Comparison of ENCODE assay signal across 8 cellular contexts in genomic region chr19:6516018-6516658, GRCh38. TPM values are rescaled to one million over a fixed set of nuclear protein-coding genes. Genes with fewer than 3 reads are reported as not detected.
DNase-seq lines count a peak whose midpoint lies in the region; ATAC-seq and TF ChIP-seq lines count a peak whose summit lies in the region.

No MANE protein-coding gene starts in this region.

- TF ChIP-seq CTCF in Panc1 (IDR thresholded peaks at IDR 0.05) (no peak), fibroblast of mammary gland (conservative IDR thresholded peaks at IDR 0.05; ENCODE audit: control insufficient read depth, insufficient read depth, low read depth, low read length) (no peak)

- H3K9me3 Mint-ChIP-seq in activated T-helper 1 cell treated with anti-CD3 and anti-CD28 coated beads, Interleukin-12 subunit alpha, Interleukin-12 subunit beta, Interleukin-2, Interleukin-4 antibody, amounts not matched to agents 30 ng/mL and 10 ng/mL and 1 ng/mL, durations not matched to agents 14 hours and 24 hours and 36 hours = no peaks in the 10 kb centered on the region
- no peaks in the 10 kb centered on the region for H3K9me3 Mint-ChIP-seq in naive thymus-derived CD4-positive, alpha-beta T cell

- no peaks in the 10 kb centered on the region for H3K27me3 ChIP-seq in Panc1 (ENCODE audit: control insufficient read depth, insufficient read depth, low read length)
- H3K27me3 ChIP-seq in naive thymus-derived CD4-positive, alpha-beta T cell (ENCODE audit: control insufficient read depth in 2 of 2, insufficient read depth in 2 of 2, low read length in 2 of 2) = no peaks in the 10 kb centered on the region

- peak overlapping the region; percentile 96 for H3K4me3 Mint-ChIP-seq in activated T-helper 1 cell treated with anti-CD3 and anti-CD28 coated beads, Interleukin-12 subunit alpha, Interleukin-12 subunit beta, Interleukin-2, Interleukin-4 antibody, amounts not matched to agents 30 ng/mL and 10 ng/mL and 1 ng/mL, durations not matched to agents 14 hours and 24 hours and 36 hours
- peak overlapping the region; percentile 81 to 100 (median 96) for H3K4me3 Mint-ChIP-seq in naive thymus-derived CD4-positive, alpha-beta T cell

- no peaks in the 10 kb centered on the region for H3K36me3 Mint-ChIP-seq in activated T-helper 1 cell treated with anti-CD3 and anti-CD28 coated beads, Interleukin-12 subunit alpha, Interleukin-12 subunit beta, Interleukin-2, Interleukin-4 antibody, amounts not matched to agents 30 ng/mL and 10 ng/mL and 1 ng/mL, durations not matched to agents 14 hours and 24 hours and 36 hours (ENCODE audit: low read depth)
- H3K36me3 Mint-ChIP-seq in naive thymus-derived CD4-positive, alpha-beta T cell = no peaks in the 10 kb centered on the region

- H3K9me3 ChIP-seq in Panc1 (ENCODE audit: control insufficient read depth, insufficient read depth, low read depth, low read length) = no peaks in the 10 kb centered on the region
- no peaks in the 10 kb centered on the region for H3K9me3 ChIP-seq in naive thymus-derived CD4-positive, alpha-beta T cell (ENCODE audit: control insufficient read depth in 2 of 3, low read length in 3 of 3)

- BruUV-seq in Panc1 (replicated peaks; lab: Mats Ljungman, UMichigan) = no TSS peak

- TF ChIP-seq POLR2A in GM15510 (IDR thresholded peaks at IDR 0.05; ENCODE audit: borderline replicate concordance, extremely low read depth, insufficient read length) = peak; percentile 45

- in situ Hi-C loops in Panc1 (cut with HindIII; ENCODE audit: low pct_unique_long_range_greater_than_20kb, low sequenced_read_pairs) = no loop called here

- peak; percentile 38 for ATAC-seq in HG03342 (IDR thresholded peaks at IDR 0.05; ENCODE audit: unreplicated experiment)
- ATAC-seq in Panc1 = peak; percentile 89
- peak; percentile 78 for ATAC-seq in naive thymus-derived CD4-positive, alpha-beta T cell

- DNase-seq in A172 (ENCODE audit: low spot score) (peak; percentile 98), Panc1 (ENCODE audit: low read depth, low spot score) (no peak), fibroblast of mammary gland (ENCODE audit: low read depth) (peak; percentile 82)
- DNase-seq in activated T-helper 1 cell treated with anti-CD3 and anti-CD28 coated beads, Interleukin-12 subunit alpha, Interleukin-12 subunit beta, Interleukin-2, Interleukin-4 antibody, amounts not matched to agents 30 ng/mL and 10 ng/mL and 1 ng/mL, durations not matched to agents 14 hours and 24 hours and 36 hours (ENCODE audit: low spot score) = peak; percentile 71
- peak in 8 of 9 donors; percentile 24 to 76 (median 50) for DNase-seq in naive thymus-derived CD4-positive, alpha-beta T cell
- peak; percentile 59 for DNase-seq in stimulated activated naive CD4-positive, alpha-beta T cell treated with Interleukin-2 at 50 U/mL for 16 hours (lab: John Stamatoyannopoulos, UW)

- peaks cover 33% of the 10 kb centered on the region for H3K4me1 Mint-ChIP-seq in activated T-helper 1 cell treated with anti-CD3 and anti-CD28 coated beads, Interleukin-12 subunit alpha, Interleukin-12 subunit beta, Interleukin-2, Interleukin-4 antibody, amounts not matched to agents 30 ng/mL and 10 ng/mL and 1 ng/mL, durations not matched to agents 14 hours and 24 hours and 36 hours (ENCODE audit: low read depth)
- H3K4me1 Mint-ChIP-seq in naive thymus-derived CD4-positive, alpha-beta T cell = peaks cover 22 to 36% (median 32%) of the 10 kb centered on the region in 7 donors

- peak overlapping the region; percentile 85 for H3K27ac Mint-ChIP-seq in activated T-helper 1 cell treated with anti-CD3 and anti-CD28 coated beads, Interleukin-12 subunit alpha, Interleukin-12 subunit beta, Interleukin-2, Interleukin-4 antibody, amounts not matched to agents 30 ng/mL and 10 ng/mL and 1 ng/mL, durations not matched to agents 14 hours and 24 hours and 36 hours
- H3K27ac Mint-ChIP-seq in naive thymus-derived CD4-positive, alpha-beta T cell = peak overlapping the region; percentile 3 to 86 (median 72)

- intact Hi-C loops in Panc1 (cut with micrococcal nuclease; ENCODE audit: unreplicated experiment) = loop anchor here (2.0 kb wide), 1 partner anchor 117 kb away; no protein-coding TSS in a partner anchor
- intact Hi-C loops in activated T-helper 1 cell treated with anti-CD3 and anti-CD28 coated beads, Interleukin-12 subunit alpha, Interleukin-12 subunit beta, Interleukin-2, Interleukin-4 antibody, amounts not matched to agents 30 ng/mL and 10 ng/mL and 1 ng/mL, durations not matched to agents 14 hours and 24 hours and 36 hours (cut with micrococcal nuclease) = loop anchor here (1.0 to 5.0 kb wide), 11 partner anchors 14 to 251 kb away; partner anchors contain the start of genes DENND1C, SH2D3A and TUBB4A
- intact Hi-C loops in naive thymus-derived CD4-positive, alpha-beta T cell (cut with micrococcal nuclease) = loop anchor here (1.0 to 5.0 kb wide), 10 partner anchors 14 to 347 kb away; partner anchors contain the start of genes CD70 (in 1 of the 2), GPR108 (in 1 of the 2), SH2D3A (in 1 of the 2) and TNFSF9 (in 1 of the 2)

- peak overlapping the region; percentile 61; the same call in 1 of the 2 replicates for H3K27ac ChIP-seq in Panc1 (ENCODE audit: low read length)
- H3K27ac ChIP-seq in naive thymus-derived CD4-positive, alpha-beta T cell (ENCODE audit: low read depth, low read length) = peak overlapping the region; percentile 49

- H3K27me3 Mint-ChIP-seq in activated T-helper 1 cell treated with anti-CD3 and anti-CD28 coated beads, Interleukin-12 subunit alpha, Interleukin-12 subunit beta, Interleukin-2, Interleukin-4 antibody, amounts not matched to agents 30 ng/mL and 10 ng/mL and 1 ng/mL, durations not matched to agents 14 hours and 24 hours and 36 hours (ENCODE audit: insufficient read depth) = peaks cover 2% of the 10 kb centered on the region
- peaks cover 0 to 2% (median 0%) of the 10 kb centered on the region in 5 donors for H3K27me3 Mint-ChIP-seq in naive thymus-derived CD4-positive, alpha-beta T cell

- POLR2A ChIA-PET in Panc1 (lab: Charles Lee) = interaction anchor here (0.6 kb wide), 1 partner anchor 144 kb away, joined by 3 read pairs; no protein-coding TSS in a partner anchor
- POLR2A ChIA-PET in naive thymus-derived CD4-positive, alpha-beta T cell (lab: Charles Lee) = interaction anchor here (0.6 to 2.2 kb wide), 5 partner anchors 33 to 348 kb away, joined by 3 to 13 read pairs (median 4); partner anchors contain the start of gene DENND1C

- H3K4me3 ChIP-seq in Panc1 (ENCODE audit: low read depth in 2 of 2, low read length in 2 of 2) = peak overlapping the region; percentile 71 to 75
- peak overlapping the region; percentile 60 for H3K4me3 ChIP-seq in fibroblast of mammary gland (ENCODE audit: control insufficient read depth, low read depth, low read length)
- H3K4me3 ChIP-seq in naive thymus-derived CD4-positive, alpha-beta T cell (ENCODE audit: low read length) = peak overlapping the region; percentile 68

- peaks cover 5% of the 10 kb centered on the region; the same call in 1 of the 2 replicates for H3K4me1 ChIP-seq in Panc1 (ENCODE audit: control insufficient read depth, insufficient read depth, low read length)
- H3K4me1 ChIP-seq in naive thymus-derived CD4-positive, alpha-beta T cell (ENCODE audit: control insufficient read depth in 2 of 2, insufficient read depth in 2 of 2, low read length in 2 of 2) = peaks cover 6 to 20% of the 10 kb centered on the region in 2 donors

- CTCF ChIA-PET in Panc1 (lab: Charles Lee) = interaction anchor here (0.7 to 1.0 kb wide), 5 partner anchors 76 to 220 kb away, joined by 3 to 6 read pairs (median 3); no protein-coding TSS in a partner anchor
- CTCF ChIA-PET in naive thymus-derived CD4-positive, alpha-beta T cell (lab: Charles Lee) = interaction anchor here (0.6 to 1.9 kb wide), 9 partner anchors 8 to 347 kb away, joined by 3 to 11 read pairs (median 5); partner anchors contain the start of gene DENND1C

- H3K36me3 ChIP-seq in Panc1 (ENCODE audit: control insufficient read depth, insufficient read depth, low read length) = no peaks in the 10 kb centered on the region
- H3K36me3 ChIP-seq in naive thymus-derived CD4-positive, alpha-beta T cell (ENCODE audit: control insufficient read depth in 2 of 3, insufficient read depth in 3 of 3, low read length in 3 of 3) = no peaks in the 10 kb centered on the region

RNA-seq across cellular contexts. Expression of gene TUBB4A, which starts 14.0 kb away (rescaled TPM):
- 9.1 and 12.6 TPM in 2 replicates for total RNA-seq in A172 (2014; rRNA removed; shearing (Covaris generic))
- total RNA-seq in Panc1 (2021; ENCODE audit: unreplicated experiment) = 4.4 TPM
- polyA plus RNA-seq in Panc1 (2012; ENCODE audit: insufficient read length) = 17.9 TPM
- 2.3 and 3.0 TPM in 2 replicates for total RNA-seq in activated T-helper 1 cell treated with anti-CD3 and anti-CD28 coated beads, Interleukin-12 subunit alpha, Interleukin-12 subunit beta, Interleukin-2, Interleukin-4 antibody, amounts not matched to agents 30 ng/mL and 10 ng/mL and 1 ng/mL, durations not matched to agents 14 hours and 24 hours and 36 hours
- total RNA-seq in naive thymus-derived CD4-positive, alpha-beta T cell = 1 to 10 TPM; 1.5 to 7.6 (median 2.6) TPM
- 1 to 10 TPM; 1.5 to 4.5 TPM for polyA plus RNA-seq in naive thymus-derived CD4-positive, alpha-beta T cell

RNA-seq across cellular contexts. Expression of gene TNFSF9, which starts 14.7 kb away (rescaled TPM):
- total RNA-seq in A172 (2014; rRNA removed; shearing (Covaris generic)) = not detected in 2 replicates
- total RNA-seq in Panc1 (2021; ENCODE audit: unreplicated experiment) = 2.9 TPM
- 1.6 TPM for polyA plus RNA-seq in Panc1 (2012; ENCODE audit: insufficient read length)
- 8.0 and 9.7 TPM in 2 replicates for total RNA-seq in activated T-helper 1 cell treated with anti-CD3 and anti-CD28 coated beads, Interleukin-12 subunit alpha, Interleukin-12 subunit beta, Interleukin-2, Interleukin-4 antibody, amounts not matched to agents 30 ng/mL and 10 ng/mL and 1 ng/mL, durations not matched to agents 14 hours and 24 hours and 36 hours
- 1 to 10 TPM in 3 of 5 experiments, under 1 TPM in 1, not detected in 1; 0.38 to 3.9 (median 3.0) TPM for total RNA-seq in naive thymus-derived CD4-positive, alpha-beta T cell
- not detected for polyA plus RNA-seq in naive thymus-derived CD4-positive, alpha-beta T cell

RNA-seq across cellular contexts. Expression of gene DENND1C, which starts 34.6 kb away (rescaled TPM):
- total RNA-seq in A172 (2014; rRNA removed; shearing (Covaris generic)) = 0.17 TPM in 1 of 2 replicates, not detected in the other
- 0.39 TPM for total RNA-seq in Panc1 (2021; ENCODE audit: unreplicated experiment)
- polyA plus RNA-seq in Panc1 (2012; ENCODE audit: insufficient read length) = 1.2 TPM
- 68.4 and 75.6 TPM in 2 replicates for total RNA-seq in activated T-helper 1 cell treated with anti-CD3 and anti-CD28 coated beads, Interleukin-12 subunit alpha, Interleukin-12 subunit beta, Interleukin-2, Interleukin-4 antibody, amounts not matched to agents 30 ng/mL and 10 ng/mL and 1 ng/mL, durations not matched to agents 14 hours and 24 hours and 36 hours
- 100 to 1,000 TPM; 106 to 142 (median 118) TPM for total RNA-seq in naive thymus-derived CD4-positive, alpha-beta T cell
- polyA plus RNA-seq in naive thymus-derived CD4-positive, alpha-beta T cell = 100 to 1,000 TPM in 1 of 2 donors, 10 to 100 TPM in 1; 57.3 to 142 TPM

RNA-seq across cellular contexts. Expression of gene CRB3, which starts 52.1 kb away (rescaled TPM):
- total RNA-seq in A172 (2014; rRNA removed; shearing (Covaris generic)) = not detected in 2 replicates
- total RNA-seq in Panc1 (2021; ENCODE audit: unreplicated experiment) = 0.21 TPM
- polyA plus RNA-seq in Panc1 (2012; ENCODE audit: insufficient read length) = 0.55 TPM
- total RNA-seq in activated T-helper 1 cell treated with anti-CD3 and anti-CD28 coated beads, Interleukin-12 subunit alpha, Interleukin-12 subunit beta, Interleukin-2, Interleukin-4 antibody, amounts not matched to agents 30 ng/mL and 10 ng/mL and 1 ng/mL, durations not matched to agents 14 hours and 24 hours and 36 hours = 0.29 and 0.39 TPM in 2 replicates
- 1 to 10 TPM in 4 of 5 experiments, under 1 TPM in 1; 0.44 to 8.6 (median 5.7) TPM for total RNA-seq in naive thymus-derived CD4-positive, alpha-beta T cell
- 10 to 100 TPM in 1 of 2 donors, 1 to 10 TPM in 1; 6.5 to 10.1 TPM for polyA plus RNA-seq in naive thymus-derived CD4-positive, alpha-beta T cell

RNA-seq across cellular contexts. Expression of gene SLC25A23, which starts 56.5 kb away (rescaled TPM):
- total RNA-seq in A172 (2014; rRNA removed; shearing (Covaris generic)) = 65.8 and 105 TPM in 2 replicates
- total RNA-seq in Panc1 (2021; ENCODE audit: unreplicated experiment) = 18.7 TPM
- polyA plus RNA-seq in Panc1 (2012; ENCODE audit: insufficient read length) = 23.1 TPM
- total RNA-seq in activated T-helper 1 cell treated with anti-CD3 and anti-CD28 coated beads, Interleukin-12 subunit alpha, Interleukin-12 subunit beta, Interleukin-2, Interleukin-4 antibody, amounts not matched to agents 30 ng/mL and 10 ng/mL and 1 ng/mL, durations not matched to agents 14 hours and 24 hours and 36 hours = 18.6 and 20.3 TPM in 2 replicates
- total RNA-seq in naive thymus-derived CD4-positive, alpha-beta T cell = 10 to 100 TPM in 4 of 5 experiments, 1 to 10 TPM in 1; 9.0 to 31.3 (median 22.0) TPM
- 10 to 100 TPM; 18.8 to 35.0 TPM for polyA plus RNA-seq in naive thymus-derived CD4-positive, alpha-beta T cell

Comparison
In these comparisons a context has a peak if more than half of its experiments do, and no peak if none do; other contexts are left out.
1. ATAC-seq: peak in every context shown above with its lines; median percentile 89 in Panc1; 78 in naive thymus-derived CD4-positive, alpha-beta T cell; 38 in HG03342.
2. RNA of gene DENND1C, which starts 34.6 kb away (total RNA-seq): 106 to 142 TPM in naive thymus-derived CD4-positive, alpha-beta T cell and 68.4 to 75.6 TPM in activated T-helper 1 cell treated with anti-CD3 and anti-CD28 coated beads, Interleukin-12 subunit alpha, Interleukin-12 subunit beta, Interleukin-2, Interleukin-4 antibody, amounts not matched to agents 30 ng/mL and 10 ng/mL and 1 ng/mL, durations not matched to agents 14 hours and 24 hours and 36 hours; 0.39 TPM in Panc1 (single experiment) and 0.17 TPM in A172; every median in the first group is over 10 times any median in the second.
3. Peak in every context shown above with its lines, with median percentiles within 50 percentile points of each other: H3K4me3 ChIP-seq.